16 cellular contexts compared by ENCODE assay signal in the genomic region with DNA sequence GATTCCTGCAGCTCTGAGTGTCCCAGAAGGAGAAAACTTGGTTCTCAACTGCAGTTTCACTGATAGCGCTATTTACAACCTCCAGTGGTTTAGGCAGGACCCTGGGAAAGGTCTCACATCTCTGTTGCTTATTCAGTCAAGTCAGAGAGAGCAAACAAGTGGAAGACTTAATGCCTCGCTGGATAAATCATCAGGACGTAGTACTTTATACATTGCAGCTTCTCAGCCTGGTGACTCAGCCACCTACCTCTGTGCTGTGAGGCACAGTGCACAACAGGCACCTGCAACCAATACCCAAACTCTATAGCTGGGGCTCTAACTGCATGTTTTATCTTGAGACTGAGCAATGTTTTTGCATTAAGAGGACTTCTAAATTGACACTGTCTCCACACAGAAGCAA.
DNase-seq lines count a peak whose midpoint lies in the region; ATAC-seq and TF ChIP-seq lines count a peak whose summit lies in the region.
"Had no signal": no experiment of that assay in that cellular context is flagged by ENCODE, and none has a peak within 500 bp of the region (broad histone marks: within the 10 kb centered on the region; RNA-seq: fewer than 3 reads in every experiment).

No MANE protein-coding gene starts in this region.

- no peaks in the 10 kb centered on the region for H3K9me3 Mint-ChIP-seq in activated naive CD4-positive, alpha-beta T cell treated with anti-CD3 and anti-CD28 coated beads for 36 hours
- no peaks in the 10 kb centered on the region for H3K9me3 Mint-ChIP-seq in activated CD8-positive, alpha-beta T cell treated with anti-CD3 and anti-CD28 coated beads, Interleukin-2, amount 10 ng/mL, durations not matched to agents 7 days and 5 days (ENCODE audit: insufficient read depth)

- H3K4me1 ChIP-seq in foreskin keratinocyte (no peaks in the 10 kb centered on the region), thyroid gland (peaks cover 24 to 34% of the 10 kb centered on the region in 2 donors), vagina (no peaks in the 10 kb centered on the region), PC-9 (replicated peaks; ENCODE audit: insufficient read depth) (no peaks in the 10 kb centered on the region)
- H3K4me1 ChIP-seq: body of pancreas, SJSA1, tibial nerve had no signal

- peak; percentile 55 for DNase-seq in activated naive CD4-positive, alpha-beta T cell treated with anti-CD3 and anti-CD28 coated beads for 36 hours
- no peak for DNase-seq in activated naive CD4-positive, alpha-beta T cell treated with Interleukin-2 at 50 U/mL for 16 hours
- peak; percentile 40 for DNase-seq in activated CD8-positive, alpha-beta T cell treated with anti-CD3 and anti-CD28 coated beads, Interleukin-2, amount 10 ng/mL, durations not matched to agents 7 days and 5 days
- DNase-seq in foreskin keratinocyte (peak; percentile 1 to 17), thyroid gland (peak; percentile 73 to 74), vagina (ENCODE audit: extremely low spot score in 2 of 2) (no peak), PC-9 (no peak), glomerular visceral epithelial cell (ENCODE audit: extremely low spot score) (no peak)
- DNase-seq: body of pancreas, Calu3, Karpas-422, NCI-H1694, NCI-H446 had no signal

- H3K4me3 ChIP-seq in thyroid gland (replicated peaks in 1 of 3) (no peak overlapping the region), vagina (no peak overlapping the region), PC-9 (no peak overlapping the region)
- H3K4me3 ChIP-seq: body of pancreas, SJSA1, tibial nerve had no signal

- peak overlapping the region; percentile 75 for H3K4me3 Mint-ChIP-seq in activated naive CD4-positive, alpha-beta T cell treated with anti-CD3 and anti-CD28 coated beads for 36 hours
- H3K4me3 Mint-ChIP-seq in activated CD8-positive, alpha-beta T cell treated with anti-CD3 and anti-CD28 coated beads, Interleukin-2, amount 10 ng/mL, durations not matched to agents 7 days and 5 days, result peak overlapping the region; percentile 70

- no peaks in the 10 kb centered on the region for H3F3A ChIP-seq in PC-9 (ENCODE audit: insufficient read depth, low read depth)

- no peaks in the 10 kb centered on the region for H3K36me3 ChIP-seq in thyroid gland
- no peaks in the 10 kb centered on the region for H3K36me3 ChIP-seq in vagina
- no peaks in the 10 kb centered on the region for H3K36me3 ChIP-seq in PC-9 (ENCODE audit: low read depth)
- H3K36me3 ChIP-seq: SJSA1, tibial nerve had no signal

- no peak overlapping the region; the same call in 1 of the 2 replicates for H2AFZ ChIP-seq in PC-9

- no peaks in the 10 kb centered on the region for H4K20me1 ChIP-seq in PC-9 (ENCODE audit: insufficient read depth)

- H3K27ac ChIP-seq in foreskin keratinocyte (no peak overlapping the region), thyroid gland (peak overlapping the region; percentile 89 to 98 (median 94)), vagina (no peak overlapping the region), PC-9 (no peak overlapping the region)
- H3K27ac ChIP-seq: body of pancreas, HL-60, SJSA1, tibial nerve had no signal

- no peaks in the 10 kb centered on the region for H3K9me3 ChIP-seq in thyroid gland
- H3K9me3 ChIP-seq in vagina, result no peaks in the 10 kb centered on the region
- no peaks in the 10 kb centered on the region for H3K9me3 ChIP-seq in PC-9 (ENCODE audit: insufficient read depth, low read depth)
- H3K9me3 ChIP-seq: body of pancreas, SJSA1, tibial nerve had no signal

- H3K27ac Mint-ChIP-seq in activated naive CD4-positive, alpha-beta T cell treated with anti-CD3 and anti-CD28 coated beads for 36 hours, result peak overlapping the region; percentile 84
- H3K27ac Mint-ChIP-seq in activated CD8-positive, alpha-beta T cell treated with anti-CD3 and anti-CD28 coated beads, Interleukin-2, amount 10 ng/mL, durations not matched to agents 7 days and 5 days, result peak overlapping the region; percentile 72

- POLR2A ChIA-PET in activated CD8-positive, alpha-beta T cell treated with anti-CD3 and anti-CD28 coated beads, Interleukin-2, amount 10 ng/mL, durations not matched to agents 7 days and 5 days (lab: Charles Lee), result interaction anchor here (1.2 to 2.3 kb wide), 3 partner anchors 13 to 500 kb away, joined by 6 to 9 read pairs (median 8); no protein-coding TSS in a partner anchor
- POLR2A ChIA-PET in PC-9 (lab: Charles Lee; ENCODE audit: unreplicated experiment), result no interaction called here

- H3K4me1 Mint-ChIP-seq in activated naive CD4-positive, alpha-beta T cell treated with anti-CD3 and anti-CD28 coated beads for 36 hours (ENCODE audit: low read depth), result peaks cover 42% of the 10 kb centered on the region
- peaks cover 57% of the 10 kb centered on the region for H3K4me1 Mint-ChIP-seq in activated CD8-positive, alpha-beta T cell treated with anti-CD3 and anti-CD28 coated beads, Interleukin-2, amount 10 ng/mL, durations not matched to agents 7 days and 5 days (ENCODE audit: low read depth)

- TF ChIP-seq POLR2A in thyroid gland (IDR thresholded peaks at IDR 0.05), result no peak
- no peak for TF ChIP-seq POLR2A in vagina (IDR thresholded peaks at IDR 0.05)

- intact Hi-C loops in activated naive CD4-positive, alpha-beta T cell treated with anti-CD3 and anti-CD28 coated beads for 36 hours (cut with micrococcal nuclease), result loop anchor here (2.0 kb wide), 1 partner anchor 18 kb away; no protein-coding TSS in a partner anchor
- intact Hi-C loops in thyroid gland (cut with DNase I), result no loop called here
- intact Hi-C loops in vagina (cut with DNase I), result no loop called here
- intact Hi-C loops in PC-9 (cut with micrococcal nuclease; ENCODE audit: unreplicated experiment), result no loop called here

- 26 to 45% methylated on average over 3 of the region's 3 CpGs for WGBS in thyroid gland, 2 donors

- peaks cover 16% of the 10 kb centered on the region for H3K27me3 ChIP-seq in foreskin keratinocyte
- no peaks in the 10 kb centered on the region for H3K27me3 ChIP-seq in thyroid gland
- no peaks in the 10 kb centered on the region for H3K27me3 ChIP-seq in vagina
- no peaks in the 10 kb centered on the region for H3K27me3 ChIP-seq in PC-9 (ENCODE audit: insufficient read depth, low read depth)
- H3K27me3 ChIP-seq: body of pancreas, tibial nerve had no signal

- no peak for TF ChIP-seq CTCF in foreskin keratinocyte (conservative IDR thresholded peaks at IDR 0.05)
- no peak for TF ChIP-seq CTCF in thyroid gland (IDR thresholded peaks at IDR 0.05)
- TF ChIP-seq CTCF in vagina (IDR thresholded peaks at IDR 0.05), result no peak
- TF ChIP-seq CTCF in PC-9 (conservative IDR thresholded peaks at IDR 0.05), result no peak

- H3K27me3 Mint-ChIP-seq in activated naive CD4-positive, alpha-beta T cell treated with anti-CD3 and anti-CD28 coated beads for 36 hours (ENCODE audit: low read depth), result no peaks in the 10 kb centered on the region
- no peaks in the 10 kb centered on the region for H3K27me3 Mint-ChIP-seq in activated CD8-positive, alpha-beta T cell treated with anti-CD3 and anti-CD28 coated beads, Interleukin-2, amount 10 ng/mL, durations not matched to agents 7 days and 5 days (ENCODE audit: low read depth)

- ATAC-seq in activated CD8-positive, alpha-beta T cell treated with anti-CD3 and anti-CD28 coated beads, Interleukin-2, amount 10 ng/mL, durations not matched to agents 7 days and 5 days, result peak; percentile 84
- peak; percentile 59 for ATAC-seq in foreskin keratinocyte
- ATAC-seq: body of pancreas had no signal

- peaks cover 1% of the 10 kb centered on the region for H3K36me3 Mint-ChIP-seq in activated naive CD4-positive, alpha-beta T cell treated with anti-CD3 and anti-CD28 coated beads for 36 hours (ENCODE audit: low read depth)
- peaks cover 4% of the 10 kb centered on the region for H3K36me3 Mint-ChIP-seq in activated CD8-positive, alpha-beta T cell treated with anti-CD3 and anti-CD28 coated beads, Interleukin-2, amount 10 ng/mL, durations not matched to agents 7 days and 5 days (ENCODE audit: low read depth)

- no peak overlapping the region for H3K4me2 ChIP-seq in PC-9

- H3K9me2 ChIP-seq in PC-9 (ENCODE audit: insufficient read depth), result no peaks in the 10 kb centered on the region

- CTCF ChIA-PET in activated naive CD4-positive, alpha-beta T cell treated with anti-CD3 and anti-CD28 coated beads for 36 hours (lab: Charles Lee), result interaction anchor here (1.0 to 1.5 kb wide), 5 partner anchors 12 to 75 kb away, joined by 3 to 5 read pairs (median 4); no protein-coding TSS in a partner anchor
- CTCF ChIA-PET in activated CD8-positive, alpha-beta T cell treated with anti-CD3 and anti-CD28 coated beads, Interleukin-2, amount 10 ng/mL, durations not matched to agents 7 days and 5 days (lab: Charles Lee), result interaction anchor here (0.8 to 3.3 kb wide), 8 partner anchors 13 to 70 kb away, joined by 3 to 18 read pairs (median 5); no protein-coding TSS in a partner anchor
- CTCF ChIA-PET in PC-9 (lab: Charles Lee), result interaction anchor here (0.6 kb wide), 1 partner anchor 1579 kb away, joined by 3 read pairs; no protein-coding TSS in a partner anchor

- H3K79me2 ChIP-seq in PC-9 (ENCODE audit: low read depth), result no peaks in the 10 kb centered on the region

- BruUV-seq in PC-9 (replicated peaks; lab: Mats Ljungman, UMichigan), result no TSS peak

Comparison
In these comparisons a context has a peak if more than half of its experiments do, and no peak if none do; other contexts are left out.
1. DNase-seq: peak in activated naive CD4-positive, alpha-beta T cell treated with anti-CD3 and anti-CD28 coated beads for 36 hours (single experiment), activated CD8-positive, alpha-beta T cell treated with anti-CD3 and anti-CD28 coated beads, Interleukin-2, amount 10 ng/mL, durations not matched to agents 7 days and 5 days (single experiment), foreskin keratinocyte (2 of 2) and thyroid gland (2 of 2); none in activated naive CD4-positive, alpha-beta T cell treated with Interleukin-2 at 50 U/mL for 16 hours (single experiment), vagina (0 of 2), PC-9 (0 of 2) and glomerular visceral epithelial cell (single experiment).
2. H3K27ac ChIP-seq: peak in thyroid gland (3 of 3); none in foreskin keratinocyte (single experiment), vagina (single experiment) and PC-9 (single experiment).